ENCODE assay signal across 1 cellular context in genomic region chr1:205258313-205259176, GRCh38.
TF ChIP-seq lines count a peak whose summit lies in the region.

No MANE protein-coding gene starts in this region.

TF ChIP-seq in GM23338, 12 proteins besides CTCF, POLR2A, EP300 and RAD21 (continued from another document):
- no peak for TF ChIP-seq ZNF462 (CRISPR knock-in tag; IDR thresholded peaks at IDR 0.05)
- no peak for TF ChIP-seq CREB1 (CRISPR knock-in tag; IDR thresholded peaks at IDR 0.05; ENCODE audit: low read depth)
- TF ChIP-seq ZNF114 (CRISPR knock-in tag; IDR thresholded peaks at IDR 0.05): no peak
